ENCODE assay signal across 23 cellular contexts in the genomic region with DNA sequence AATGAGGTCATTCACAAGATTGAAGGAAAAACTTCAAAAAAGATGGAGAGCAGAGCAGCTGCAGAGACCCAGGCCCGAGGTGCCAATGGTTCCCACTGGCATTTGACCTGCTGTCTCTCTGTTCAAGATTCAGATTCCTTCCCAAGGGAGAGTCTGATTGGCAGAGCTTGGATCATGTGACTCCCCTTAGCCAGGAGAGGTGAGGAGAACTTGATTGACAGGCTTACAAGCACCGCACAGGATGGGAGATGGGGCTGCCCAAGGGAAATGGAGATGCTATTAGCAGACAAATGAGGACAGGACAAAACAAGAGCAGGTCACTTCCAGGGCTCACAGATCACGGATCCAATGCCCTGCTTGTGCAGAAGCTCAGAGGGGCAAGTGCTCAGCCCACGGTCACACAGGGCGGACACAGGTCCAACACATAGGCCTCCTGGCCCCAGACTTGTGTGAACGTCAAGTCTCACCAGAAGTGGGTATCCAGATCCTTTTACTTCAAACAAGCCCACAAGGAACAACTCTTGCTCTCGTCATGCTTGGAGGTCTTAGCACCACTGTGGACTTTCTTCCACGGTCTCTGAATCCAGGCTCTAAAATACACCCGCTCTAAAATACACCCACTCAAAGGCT.
A peak's percentile ranks its signal among the peaks of the same experiment; 100 is the strongest.
DNase-seq lines count a peak whose midpoint lies in the region; ATAC-seq, FAIRE-seq and TF ChIP-seq lines count a peak whose summit lies in the region.
"Had no signal": no experiment of that assay in that cellular context is flagged by ENCODE, and none has a peak within 500 bp of the region (broad histone marks: within the 10 kb centered on the region; RNA-seq: fewer than 3 reads in every experiment).

No MANE protein-coding gene starts in this region.

- dilution Hi-C loops in IMR-90 (cut with HindIII; ENCODE audit: low sequenced_read_pairs, unreplicated experiment), result no loop called here

- in situ Hi-C loops in IMR-90 (cut with MboI; ENCODE audit: low sequenced_read_pairs) (no loop called here), K562 (cut with MboI) (loop anchor here (5.0 to 25.0 kb wide), 3 partner anchors 97 to 547 kb away; a partner anchor contains a TSS)

- no peaks in the 10 kb centered on the region for H3K9me1 ChIP-seq in IMR-90 (ENCODE audit: insufficient read depth, low read length)
- no peaks in the 10 kb centered on the region for H3K9me1 ChIP-seq in K562 (ENCODE audit: control insufficient read depth, insufficient read depth, low read length)

- POLR2A ChIA-PET in IMR-90 (lab: Charles Lee; ENCODE audit: unreplicated experiment) (no interaction called here), K562 (lab: Yijun Ruan, JAX) (interaction anchor here (1.2 to 1.3 kb wide), 2 partner anchors 15 to 23 kb away, joined by 4 to 5 read pairs; no protein-coding TSS in a partner anchor)

- no peak overlapping the region for H2BK20ac ChIP-seq in IMR-90 (ENCODE audit: low read depth, low read length)

- no peak overlapping the region for H3K14ac ChIP-seq in IMR-90 (replicated peaks; ENCODE audit: low read depth, low read length)

- H3K4me1 ChIP-seq in CD4-positive, CD25-positive, alpha-beta regulatory T cell (ENCODE audit: control insufficient read depth, insufficient read depth, low read length, poor library complexity, severe bottlenecking), result no peaks in the 10 kb centered on the region
- no peaks in the 10 kb centered on the region for H3K4me1 ChIP-seq in IMR-90 (ENCODE audit: control insufficient read depth, insufficient read depth, low read length)
- no peaks in the 10 kb centered on the region; a peak in 2 of 5 replicates for H3K4me1 ChIP-seq in K562 (replicated peaks in 1 of 2; ENCODE audit: control insufficient read depth in 2 of 2, insufficient read depth in 2 of 2, low read length in 2 of 2)
- peaks cover 10% of the 10 kb centered on the region for H3K4me1 ChIP-seq in neural progenitor cell

- WGBS in IMR-90 (ENCODE audit: extremely low coverage in 2 of 2, insufficient read length in 1 of 2), 2 experiments, result 54% methylated on average over 5 of the region's 9 CpGs; no CpG with 5 or more reads in 1 of the 2 experiments
- WGBS in K562 (ENCODE audit: insufficient coverage, low coverage, missing lambda C conversion rate), result 35% methylated on average over 9 of the region's 9 CpGs

- no peaks in the 10 kb centered on the region for H3K79me2 ChIP-seq in K562 (ENCODE audit: control insufficient read depth, insufficient read depth, low read length)
- no peaks in the 10 kb centered on the region for H3K79me2 ChIP-seq in neural progenitor cell (ENCODE audit: low read depth)

- no peak overlapping the region for H2BK120ac ChIP-seq in IMR-90 (ENCODE audit: low read depth, low read length)

- no peak overlapping the region for H3K56ac ChIP-seq in IMR-90 (ENCODE audit: extremely low read depth, insufficient read depth, low read length)

- H3K36me3 ChIP-seq in CD4-positive, CD25-positive, alpha-beta regulatory T cell (ENCODE audit: control insufficient read depth, insufficient read depth, low read length), result no peaks in the 10 kb centered on the region
- H3K36me3 ChIP-seq in IMR-90 (ENCODE audit: control insufficient read depth, insufficient read depth, low read length) (no peaks in the 10 kb centered on the region), K562 (ENCODE audit: control insufficient read depth, insufficient read depth, low read length) (no peaks in the 10 kb centered on the region), neural progenitor cell (no peaks in the 10 kb centered on the region)

- H3K27ac Mint-ChIP-seq in CD4-positive, CD25-positive, alpha-beta regulatory T cell, result peak overlapping the region in 2 of 3 donors; percentile 68 to 83
- H3K27ac Mint-ChIP-seq in neural progenitor cell, result peak overlapping the region; percentile 15
- H3K27ac Mint-ChIP-seq: CD14-positive monocyte, IgD-negative memory B cell, T-cell had no signal

- TF ChIP-seq CTCF in IMR-90 (conservative IDR thresholded peaks at IDR 0.05; ENCODE audit: low read depth, low read length), result no peak
- no peak for TF ChIP-seq CTCF in K562 (IDR thresholded peaks at IDR 0.05 in 2 of 3, conservative IDR thresholded peaks at IDR 0.05 in 1 of 3; ENCODE audit: insufficient read depth in 2 of 3, low read depth in 1 of 3, low read length in 3 of 3)
- no peak for TF ChIP-seq CTCF in neural progenitor cell (IDR thresholded peaks at IDR 0.05)

- H3K9ac ChIP-seq in IMR-90 (ENCODE audit: low read depth, low read length), result no peak overlapping the region
- H3K9ac ChIP-seq in K562 (ENCODE audit: insufficient read depth in 1 of 2, low read depth in 2 of 2, low read length in 2 of 2), result no peak overlapping the region
- no peak overlapping the region for H3K9ac ChIP-seq in neural progenitor cell

- H3K27ac ChIP-seq in CD4-positive, CD25-positive, alpha-beta regulatory T cell (ENCODE audit: insufficient read depth, low read length, poor library complexity, severe bottlenecking), result no peak overlapping the region
- H3K27ac ChIP-seq in IMR-90 (ENCODE audit: insufficient read depth, low read length), result no peak overlapping the region
- no peak overlapping the region for H3K27ac ChIP-seq in K562 (ENCODE audit: extremely low read depth, low read depth, low read length)
- no peak overlapping the region for H3K27ac ChIP-seq in neural progenitor cell

- H3K9me3 Mint-ChIP-seq in CD4-positive, CD25-positive, alpha-beta regulatory T cell, result peaks cover 0 to 4% (median 0%) of the 10 kb centered on the region in 7 donors
- H3K9me3 Mint-ChIP-seq in neural progenitor cell, result peaks cover 4% of the 10 kb centered on the region
- H3K9me3 Mint-ChIP-seq: T-cell had no signal

- H3K4me3 Mint-ChIP-seq in CD4-positive, CD25-positive, alpha-beta regulatory T cell, result no peak overlapping the region
- no peak overlapping the region for H3K4me3 Mint-ChIP-seq in neural progenitor cell
- H3K4me3 Mint-ChIP-seq: CD14-positive monocyte, IgD-negative memory B cell, T-cell had no signal

- H3K9me3 ChIP-seq in CD4-positive, CD25-positive, alpha-beta regulatory T cell (ENCODE audit: control insufficient read depth in 2 of 2, low read length in 2 of 2), result no peaks in the 10 kb centered on the region
- H3K9me3 ChIP-seq in IMR-90 (ENCODE audit: control insufficient read depth, insufficient read depth, low read length), result no peaks in the 10 kb centered on the region
- H3K9me3 ChIP-seq in K562 (replicated peaks; ENCODE audit: control insufficient read depth, insufficient read depth, low read depth, low read length), result no peaks in the 10 kb centered on the region
- no peaks in the 10 kb centered on the region for H3K9me3 ChIP-seq in neural progenitor cell (ENCODE audit: low read depth)

- no peak for FAIRE-seq in K562 (lab: Jason Lieb, UNC)
- FAIRE-seq: HTR-8/SVneo had no signal

- no peak for TF ChIP-seq RAD21 in IMR-90 (IDR thresholded peaks at IDR 0.05; ENCODE audit: low read length)
- no peak for TF ChIP-seq RAD21 in K562 (CRISPR knock-in tag; conservative IDR thresholded peaks at IDR 0.05 in 1 of 2, IDR thresholded peaks at IDR 0.05 in 1 of 2)

- H3K4ac ChIP-seq in IMR-90 (ENCODE audit: low read depth, low read length), result no peak overlapping the region

- no peak overlapping the region for H3K4me3 ChIP-seq in CD4-positive, CD25-positive, alpha-beta regulatory T cell (ENCODE audit: low read depth, low read length)
- no peak overlapping the region for H3K4me3 ChIP-seq in IMR-90 (ENCODE audit: insufficient read depth, low read depth, low read length)
- H3K4me3 ChIP-seq in K562, result no peak overlapping the region
- H3K4me3 ChIP-seq in neural progenitor cell, result no peak overlapping the region

- peaks cover 33% of the 10 kb centered on the region for H3K27me3 Mint-ChIP-seq in CD4-positive, CD25-positive, alpha-beta regulatory T cell
- peaks cover 19% of the 10 kb centered on the region for H3K27me3 Mint-ChIP-seq in neural progenitor cell (ENCODE audit: insufficient read depth, low read depth)

- no peak overlapping the region for H4K8ac ChIP-seq in IMR-90 (ENCODE audit: low read depth in 2 of 2, low read length in 2 of 2)

- no peaks in the 10 kb centered on the region for H3K79me1 ChIP-seq in IMR-90 (ENCODE audit: low read depth in 1 of 2, low read length in 2 of 2)

- no peaks in the 10 kb centered on the region for H3F3A ChIP-seq in neural progenitor cell (ENCODE audit: low read depth)

- H3K18ac ChIP-seq in IMR-90 (ENCODE audit: low read depth, low read length), result no peak overlapping the region

- no peak for TF ChIP-seq EP300 in K562 (IDR thresholded peaks at IDR 0.05; ENCODE audit: low read length)

- intact Hi-C loops in IMR-90 (cut with micrococcal nuclease), result no loop called here
- intact Hi-C loops in K562 (cut with micrococcal nuclease), result loop anchor here (5.0 to 10.0 kb wide), 3 partner anchors 87 to 540 kb away; a partner anchor contains a TSS

- no peak for DNase-seq in CD4-positive, CD25-positive, alpha-beta regulatory T cell
- DNase-seq in IMR-90 (no peak), K562 (ENCODE audit: extremely low read depth in 1 of 4, low spot score in 3 of 4) (peak in 3 of 4 experiments; percentile 40 to 47 (median 41)), neural progenitor cell (ENCODE audit: low spot score) (no peak), activated gamma-delta T cell (lab: John Stamatoyannopoulos, UW) (no peak), DMS79 treated with DMSO at 0.1 percent for 48 hours (lab: John Stamatoyannopoulos, UW) (no peak)
- DNase-seq: AML-193, GF-D8, MM.1S, NCI-H1092 treated with DMSO at 0.1 percent for 48 hours, NCI-H146, NCI-H2029 treated with DMSO at 0.1 percent for 48 hours, NCI-H510A, NCI-H774, PC-3, RPMI8226, SHP77 treated with DMSO at 0.1 percent for 48 hours had no signal

- no peak overlapping the region for H3K4me2 ChIP-seq in IMR-90 (ENCODE audit: low read depth, low read length)
- no peak overlapping the region for H3K4me2 ChIP-seq in K562 (ENCODE audit: insufficient read depth, low read length)
- H3K4me2 ChIP-seq in neural progenitor cell, result no peak overlapping the region

- peak overlapping the region; percentile 81 for H2AK9ac ChIP-seq in IMR-90 (replicated peaks; ENCODE audit: low read depth, low read length, poor library complexity)

- TF ChIP-seq POLR2A in IMR-90 (IDR thresholded peaks at IDR 0.05; ENCODE audit: low read depth, low read length) (no peak), K562 (conservative IDR thresholded peaks at IDR 0.05) (no peak)

- H2BK15ac ChIP-seq in IMR-90 (ENCODE audit: low read depth, low read length), result no peak overlapping the region

- no peak overlapping the region for H2AFZ ChIP-seq in IMR-90 (replicated peaks; ENCODE audit: low read length, poor library complexity)
- H2AFZ ChIP-seq in K562 (ENCODE audit: low read depth, low read length), result peak overlapping the region; percentile 21
- no peak overlapping the region for H2AFZ ChIP-seq in neural progenitor cell (replicated peaks)

- no peak for ATAC-seq in CD4-positive, CD25-positive, alpha-beta regulatory T cell (ENCODE audit: low read depth in 2 of 2)
- ATAC-seq in IMR-90 (ENCODE audit: low read depth) (no peak), K562 (peak; percentile 55; the same call in 1 of the 3 replicates), GM21515 (IDR thresholded peaks at IDR 0.05; ENCODE audit: unreplicated experiment) (no peak)
- ATAC-seq: PC-3, SK-N-SH treated with all-trans-retinoic acid at 6 μM for 48 hours, T-cell had no signal

- peaks cover 0 to 10% (median 5%) of the 10 kb centered on the region in 4 donors for H3K4me1 Mint-ChIP-seq in CD4-positive, CD25-positive, alpha-beta regulatory T cell
- H3K4me1 Mint-ChIP-seq in neural progenitor cell, result peaks cover 12% of the 10 kb centered on the region

- BruUV-seq in IMR-90 (replicated peaks; lab: Mats Ljungman, UMichigan) (no TSS peak), K562 (replicated peaks; lab: Mats Ljungman, UMichigan) (no TSS peak)

- H3K23ac ChIP-seq in IMR-90 (ENCODE audit: low read depth, low read length), result no peak overlapping the region

- H2BK5ac ChIP-seq in IMR-90 (ENCODE audit: low read depth, low read length, poor library complexity, severe bottlenecking), result no peak overlapping the region

- H4K20me1 ChIP-seq in IMR-90 (ENCODE audit: insufficient read depth, low read length) (no peaks in the 10 kb centered on the region), K562 (replicated peaks; ENCODE audit: control insufficient read depth, insufficient read depth, low read length) (no peaks in the 10 kb centered on the region; the same call in 1 of the 2 replicates), neural progenitor cell (ENCODE audit: low read depth) (no peaks in the 10 kb centered on the region)

- H3K36me3 Mint-ChIP-seq in CD4-positive, CD25-positive, alpha-beta regulatory T cell, result no peaks in the 10 kb centered on the region
- H3K36me3 Mint-ChIP-seq in neural progenitor cell, result no peaks in the 10 kb centered on the region
- H3K36me3 Mint-ChIP-seq: CD14-positive monocyte, T-cell had no signal

- H3K27me3 ChIP-seq in CD4-positive, CD25-positive, alpha-beta regulatory T cell (ENCODE audit: control insufficient read depth, insufficient read depth, low read length), result peaks cover 7% of the 10 kb centered on the region
- H3K27me3 ChIP-seq in IMR-90 (ENCODE audit: control insufficient read depth, insufficient read depth, low read length), result no peaks in the 10 kb centered on the region; the same call in 1 of the 2 replicates
- no peaks in the 10 kb centered on the region for H3K27me3 ChIP-seq in K562 (ENCODE audit: control insufficient read depth in 2 of 2, insufficient read depth in 2 of 2, low read length in 2 of 2)
- peaks cover 13% of the 10 kb centered on the region for H3K27me3 ChIP-seq in neural progenitor cell

- no peak overlapping the region for H4K91ac ChIP-seq in IMR-90 (ENCODE audit: insufficient read depth, low read depth, low read length)

- CTCF ChIA-PET in IMR-90 (lab: Yijun Ruan, JAX) (no interaction called here), K562 (lab: Yijun Ruan, JAX; ENCODE audit: low intra/inter-chr PET ratio) (no interaction called here)

- H4K5ac ChIP-seq in IMR-90 (ENCODE audit: low read depth, low read length), result no peak overlapping the region

- no peak overlapping the region for H2AK5ac ChIP-seq in IMR-90 (ENCODE audit: low read depth, low read length)

Comparison
In these comparisons a context has a peak if more than half of its experiments do, and no peak if none do; other contexts are left out.
1. DNase-seq: peak in K562 (3 of 4); none in CD4-positive, CD25-positive, alpha-beta regulatory T cell (0 of 3), IMR-90 (single experiment), neural progenitor cell (single experiment), activated gamma-delta T cell (single experiment) and DMS79 treated with DMSO at 0.1 percent for 48 hours (single experiment).